31 cellular contexts compared by ENCODE assay signal in genomic region chr11:76196849-76197248, GRCh38. TPM values are rescaled to one million over a fixed set of nuclear protein-coding genes. Genes with fewer than 3 reads are reported as not detected.
"Had no signal": no experiment of that assay in that cellular context is flagged by ENCODE, and none has a peak within 500 bp of the region (broad histone marks: within the 10 kb centered on the region; RNA-seq: fewer than 3 reads in every experiment).

No MANE protein-coding gene starts in this region.

- H3K9ac ChIP-seq: parathyroid adenoma had no signal

- H3K27me3 Mint-ChIP-seq: natural killer cell treated with Interleukin-12 subunit alpha and Interleukin-12 subunit beta and Interleukin-15 and Interleukin-18, amount 100 ng/mL, for 72 hours; stimulated activated naive CD8-positive, alpha-beta T cell treated with anti-CD3 and anti-CD28 coated beads, Interleukin-15, Interleukin-2, amounts not matched to agents 100 ng/mL and 50 ng/mL, for 24 hours had no signal

- H2AFZ ChIP-seq: parathyroid adenoma had no signal

- H3K4me2 ChIP-seq: smooth muscle cell had no signal

- H3K9me3 Mint-ChIP-seq: naive B cell; naive thymus-derived CD8-positive, alpha-beta T cell; natural killer cell treated with Interleukin-12 subunit alpha and Interleukin-12 subunit beta and Interleukin-15 and Interleukin-18, amount 100 ng/mL, for 72 hours; nephron progenitor cell; neural crest cell; stimulated activated memory B cell treated with anti-CD40 and anti-IgM and Interleukin-4, amounts not matched to agents 10 μg/mL and 1 μg/mL and 100 μg/mL, for 72 hours; stimulated activated naive CD8-positive, alpha-beta T cell treated with anti-CD3 and anti-CD28 coated beads, Interleukin-15, Interleukin-2, amounts not matched to agents 100 ng/mL and 50 ng/mL, for 24 hours had no signal

- H3K4me3 ChIP-seq: psoas muscle, skin epidermis, smooth muscle cell, spleen, stomach, thoracic aorta, thyroid gland, tibial nerve, upper lobe of left lung, vagina had no signal

- H3K9me3 ChIP-seq: psoas muscle, spleen, stomach, thoracic aorta, thyroid gland, tibial nerve, upper lobe of left lung, vagina had no signal

- H3K79me2 ChIP-seq: parathyroid adenoma had no signal

- ATAC-seq: naive thymus-derived CD8-positive, alpha-beta T cell; natural killer cell treated with Interleukin-12 subunit alpha and Interleukin-12 subunit beta and Interleukin-15 and Interleukin-18, amount 100 ng/mL, for 72 hours; psoas muscle; right cardiac atrium; sciatic nerve; stimulated activated memory B cell treated with anti-CD40 and anti-IgM and Interleukin-4, amounts not matched to agents 10 μg/mL and 1 μg/mL and 100 μg/mL, for 72 hours had no signal

- H3K27ac ChIP-seq: parathyroid adenoma, psoas muscle, skin epidermis, spleen, stomach, thoracic aorta, thyroid gland, tibial nerve, upper lobe of left lung, vagina had no signal

- DNase-seq: naive B cell; naive thymus-derived CD8-positive, alpha-beta T cell; nephron progenitor cell; occipital lobe; psoas muscle; spleen; stimulated activated CD4-positive, alpha-beta T cell treated with anti-CD3 and anti-CD28 coated beads, Interleukin-12 subunit alpha, Interleukin-12 subunit beta, amount 100 ng/mL, for 4 hours; stimulated activated CD4-positive, alpha-beta T cell treated with anti-CD3 and anti-CD28 coated beads, Interleukin-1b, Interleukin-23, amount 100 ng/mL, for 48 hours; stimulated activated CD4-positive, alpha-beta T cell treated with anti-CD3 and anti-CD28 coated beads, Interleukin-4, amount 100 ng/mL, for 1 hour; stimulated activated CD4-positive, alpha-beta T cell treated with anti-CD3 and anti-CD28 coated beads, Interleukin-4, amount 100 ng/mL, for 4 hours; stimulated activated CD8-positive, alpha-beta memory T cell treated with anti-CD3 and anti-CD28 coated beads, Interleukin-4, amount 100 ng/mL, for 48 hours; stimulated activated naive CD4-positive, alpha-beta T cell; stomach; thyroid gland; trophoblast cell; upper lobe of left lung had no signal

- H3K4me3 Mint-ChIP-seq: naive B cell; naive thymus-derived CD8-positive, alpha-beta T cell; natural killer cell treated with Interleukin-12 subunit alpha and Interleukin-12 subunit beta and Interleukin-15 and Interleukin-18, amount 100 ng/mL, for 72 hours; nephron progenitor cell; neural crest cell; stimulated activated memory B cell treated with anti-CD40 and anti-IgM and Interleukin-4, amounts not matched to agents 10 μg/mL and 1 μg/mL and 100 μg/mL, for 72 hours; stimulated activated naive CD8-positive, alpha-beta T cell treated with anti-CD3 and anti-CD28 coated beads, Interleukin-15, Interleukin-2, amounts not matched to agents 100 ng/mL and 50 ng/mL, for 24 hours had no signal

- H3K27me3 ChIP-seq: spleen, stomach, thyroid gland, tibial nerve, upper lobe of left lung, vagina had no signal

- H3K36me3 Mint-ChIP-seq: naive B cell; naive thymus-derived CD8-positive, alpha-beta T cell; natural killer cell treated with Interleukin-12 subunit alpha and Interleukin-12 subunit beta and Interleukin-15 and Interleukin-18, amount 100 ng/mL, for 72 hours; stimulated activated memory B cell treated with anti-CD40 and anti-IgM and Interleukin-4, amounts not matched to agents 10 μg/mL and 1 μg/mL and 100 μg/mL, for 72 hours had no signal

- H3K36me3 ChIP-seq: spleen, stomach, thoracic aorta, thyroid gland, tibial nerve, upper lobe of left lung, vagina had no signal

- H3K4me1 Mint-ChIP-seq: naive B cell; naive thymus-derived CD8-positive, alpha-beta T cell had no signal

- FAIRE-seq: urothelium cell line had no signal

- H3K4me1 ChIP-seq: parathyroid adenoma, psoas muscle, spleen, stomach, thyroid gland, tibial nerve, upper lobe of left lung, vagina had no signal

- H3K27ac Mint-ChIP-seq: naive thymus-derived CD8-positive, alpha-beta T cell; natural killer cell treated with Interleukin-12 subunit alpha and Interleukin-12 subunit beta and Interleukin-15 and Interleukin-18, amount 100 ng/mL, for 72 hours; nephron progenitor cell; progenitor cell of endocrine pancreas; stimulated activated memory B cell treated with anti-CD40 and anti-IgM and Interleukin-4, amounts not matched to agents 10 μg/mL and 1 μg/mL and 100 μg/mL, for 72 hours; stimulated activated naive CD8-positive, alpha-beta T cell treated with anti-CD3 and anti-CD28 coated beads, Interleukin-15, Interleukin-2, amounts not matched to agents 100 ng/mL and 50 ng/mL, for 24 hours had no signal

RNA-seq across cellular contexts. Expression of gene WNT11, which starts 9.5 kb away (rescaled TPM):
- total RNA-seq: renal cortical epithelial cell had no signal
